In genomic region chr1:235076504-235077162, GRCh38 we compare ENCODE assay signal across 10 cellular contexts. TPM values are rescaled to one million over a fixed set of nuclear protein-coding genes. Genes with fewer than 3 reads are reported as not detected.
A peak's percentile ranks its signal among the peaks of the same experiment; 100 is the strongest.
DNase-seq lines count a peak whose midpoint lies in the region; ATAC-seq and TF ChIP-seq lines count a peak whose summit lies in the region.
"Had no signal": no experiment of that assay in that cellular context is flagged by ENCODE, and none has a peak within 500 bp of the region (broad histone marks: within the 10 kb centered on the region; RNA-seq: fewer than 3 reads in every experiment).

No MANE protein-coding gene starts in this region.

- no peak for TF ChIP-seq CTCF in tibial artery (IDR thresholded peaks at IDR 0.05)

- no peak for DNase-seq in activated naive CD4-positive, alpha-beta T cell treated with anti-CD3 and anti-CD28 coated beads, Interleukin-2, amount 50 U/mL, for 72 hours (ENCODE audit: low spot score in 2 of 2)
- no peak for DNase-seq in activated naive CD4-positive, alpha-beta T cell treated with Interleukin-2 at 50 U/mL for 16 hours
- DNase-seq in activated T-helper 2 cell treated with anti-CD3 and anti-CD28 coated beads, Interferon-gamma antibody, Interleukin-2, Interleukin-4, amounts not matched to agents 10 μg/mL and 5 μg/mL and 100 μg/mL, durations not matched to agents 14 hours and 24 hours and 36 hours (ENCODE audit: low spot score) = no peak
- DNase-seq in memory B cell (ENCODE audit: low spot score in 2 of 2) = no peak
- DNase-seq in tibial artery = no peak
- DNase-seq in NCI-H187 (lab: John Stamatoyannopoulos, UW) = no peak
- DNase-seq in COLO668 (lab: John Stamatoyannopoulos, UW; ENCODE audit: unreplicated experiment) = no peak
- DNase-seq: AML-193, H9 had no signal

- no peaks in the 10 kb centered on the region for H3K27me3 Mint-ChIP-seq in activated T-helper 2 cell treated with anti-CD3 and anti-CD28 coated beads, Interferon-gamma antibody, Interleukin-2, Interleukin-4, amounts not matched to agents 10 μg/mL and 5 μg/mL and 100 μg/mL, durations not matched to agents 14 hours and 24 hours and 36 hours (ENCODE audit: low read depth)
- H3K27me3 Mint-ChIP-seq in memory B cell = no peaks in the 10 kb centered on the region

- no peaks in the 10 kb centered on the region for H3K9me3 Mint-ChIP-seq in activated naive CD4-positive, alpha-beta T cell treated with anti-CD3 and anti-CD28 coated beads, Interleukin-2, amount 50 U/mL, for 72 hours
- H3K9me3 Mint-ChIP-seq in activated T-helper 2 cell treated with anti-CD3 and anti-CD28 coated beads, Interferon-gamma antibody, Interleukin-2, Interleukin-4, amounts not matched to agents 10 μg/mL and 5 μg/mL and 100 μg/mL, durations not matched to agents 14 hours and 24 hours and 36 hours = no peaks in the 10 kb centered on the region
- peaks cover 2% of the 10 kb centered on the region for H3K9me3 Mint-ChIP-seq in memory B cell
- H3K9me3 Mint-ChIP-seq: H9 had no signal

- intact Hi-C loops in activated T-helper 2 cell treated with anti-CD3 and anti-CD28 coated beads, Interferon-gamma antibody, Interleukin-2, Interleukin-4, amounts not matched to agents 10 μg/mL and 5 μg/mL and 100 μg/mL, durations not matched to agents 14 hours and 24 hours and 36 hours (cut with micrococcal nuclease) = loop anchor here (1.0 to 2.0 kb wide), 6 partner anchors 89 to 588 kb away; partner anchors contain the start of gene IRF2BP2
- intact Hi-C loops in tibial artery (cut with DNase I; ENCODE audit: low total_unique reads) = no loop called here

- no peak for ATAC-seq in activated naive CD4-positive, alpha-beta T cell treated with anti-CD3 and anti-CD28 coated beads, Interleukin-2, amount 50 U/mL, for 72 hours
- ATAC-seq in memory B cell (ENCODE audit: low read depth) (no peak), GM21360 (IDR thresholded peaks at IDR 0.05; ENCODE audit: unreplicated experiment) (no peak)

- peak overlapping the region; percentile 53 to 75 for H3K27ac ChIP-seq in tibial artery

- peaks cover 42% of the 10 kb centered on the region for H3K4me1 Mint-ChIP-seq in activated T-helper 2 cell treated with anti-CD3 and anti-CD28 coated beads, Interferon-gamma antibody, Interleukin-2, Interleukin-4, amounts not matched to agents 10 μg/mL and 5 μg/mL and 100 μg/mL, durations not matched to agents 14 hours and 24 hours and 36 hours (ENCODE audit: low read depth)
- peaks cover 19% of the 10 kb centered on the region for H3K4me1 Mint-ChIP-seq in memory B cell

- peak overlapping the region; percentile 67 for H3K4me3 Mint-ChIP-seq in activated T-helper 2 cell treated with anti-CD3 and anti-CD28 coated beads, Interferon-gamma antibody, Interleukin-2, Interleukin-4, amounts not matched to agents 10 μg/mL and 5 μg/mL and 100 μg/mL, durations not matched to agents 14 hours and 24 hours and 36 hours (ENCODE audit: low read depth)
- no peak overlapping the region for H3K4me3 Mint-ChIP-seq in memory B cell
- H3K4me3 Mint-ChIP-seq: H9 had no signal

- H3K36me3 ChIP-seq in tibial artery = no peaks in the 10 kb centered on the region

- no peaks in the 10 kb centered on the region for H3K27me3 ChIP-seq in tibial artery

- H3K27ac Mint-ChIP-seq in activated naive CD4-positive, alpha-beta T cell treated with anti-CD3 and anti-CD28 coated beads, Interleukin-2, amount 50 U/mL, for 72 hours = peak overlapping the region; percentile 84 to 87
- no peak overlapping the region for H3K27ac Mint-ChIP-seq in activated T-helper 2 cell treated with anti-CD3 and anti-CD28 coated beads, Interferon-gamma antibody, Interleukin-2, Interleukin-4, amounts not matched to agents 10 μg/mL and 5 μg/mL and 100 μg/mL, durations not matched to agents 14 hours and 24 hours and 36 hours
- peak overlapping the region; percentile 9 for H3K27ac Mint-ChIP-seq in memory B cell
- H3K27ac Mint-ChIP-seq: H9 had no signal

- H3K36me3 Mint-ChIP-seq in activated naive CD4-positive, alpha-beta T cell treated with anti-CD3 and anti-CD28 coated beads, Interleukin-2, amount 50 U/mL, for 72 hours = peaks cover 0 to 15% of the 10 kb centered on the region in 2 donors
- peaks cover 4% of the 10 kb centered on the region for H3K36me3 Mint-ChIP-seq in activated T-helper 2 cell treated with anti-CD3 and anti-CD28 coated beads, Interferon-gamma antibody, Interleukin-2, Interleukin-4, amounts not matched to agents 10 μg/mL and 5 μg/mL and 100 μg/mL, durations not matched to agents 14 hours and 24 hours and 36 hours (ENCODE audit: low read depth)
- no peaks in the 10 kb centered on the region for H3K36me3 Mint-ChIP-seq in memory B cell

- peaks cover 0 to 61% (median 45%) of the 10 kb centered on the region in 4 donors for H3K4me1 ChIP-seq in tibial artery

- H3K4me3 ChIP-seq in tibial artery = no peak overlapping the region

- no peaks in the 10 kb centered on the region for H3K9me3 ChIP-seq in tibial artery

RNA-seq across cellular contexts. Expression of gene TOMM20, which starts 52.0 kb away (rescaled TPM):
- 100 to 1,000 TPM; 144 to 147 TPM for total RNA-seq in activated naive CD4-positive, alpha-beta T cell treated with anti-CD3 and anti-CD28 coated beads, Interleukin-2, amount 50 U/mL, for 72 hours
- 105 and 118 TPM in 2 replicates for total RNA-seq in activated T-helper 2 cell treated with anti-CD3 and anti-CD28 coated beads, Interferon-gamma antibody, Interleukin-2, Interleukin-4, amounts not matched to agents 10 μg/mL and 5 μg/mL and 100 μg/mL, durations not matched to agents 14 hours and 24 hours and 36 hours
